1 cellular context compared by ENCODE assay signal in the genomic region with DNA sequence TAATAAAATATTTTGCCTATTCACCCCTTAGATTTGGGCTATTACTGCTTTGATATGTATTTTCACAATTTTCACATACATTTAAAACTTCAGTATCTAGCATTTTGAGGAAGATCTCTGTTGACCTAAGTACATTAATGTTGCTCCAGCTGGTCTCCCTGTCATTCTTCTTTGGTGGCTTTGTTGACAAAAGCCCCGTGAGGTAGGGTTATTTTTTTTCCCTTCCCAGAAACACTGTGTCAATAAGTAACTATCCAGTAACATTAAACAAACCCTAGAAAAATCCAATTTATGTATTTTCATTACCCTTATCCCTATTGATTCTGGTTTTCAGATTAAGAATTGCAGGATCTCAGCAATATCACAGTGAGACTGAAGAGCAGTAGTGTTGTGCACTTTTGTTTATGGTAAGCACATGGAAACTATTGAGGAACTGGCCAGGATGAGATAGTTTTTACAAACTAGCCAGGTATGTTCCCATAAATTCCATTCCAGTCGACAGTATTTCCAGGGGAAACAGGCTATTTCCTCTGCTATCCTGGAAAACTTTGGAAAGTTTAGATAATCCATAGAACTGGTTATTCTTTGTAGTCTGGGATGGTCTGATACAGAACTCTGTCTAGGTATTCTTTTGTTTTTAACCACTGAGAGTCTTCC.
TF ChIP-seq lines count a peak whose summit lies in the region.

No MANE protein-coding gene starts in this region.

TF ChIP-seq in HepG2, 621 proteins besides CTCF, POLR2A, EP300 and RAD21 (continued from another document and continues in another):
- TF ChIP-seq, protein P1, sequence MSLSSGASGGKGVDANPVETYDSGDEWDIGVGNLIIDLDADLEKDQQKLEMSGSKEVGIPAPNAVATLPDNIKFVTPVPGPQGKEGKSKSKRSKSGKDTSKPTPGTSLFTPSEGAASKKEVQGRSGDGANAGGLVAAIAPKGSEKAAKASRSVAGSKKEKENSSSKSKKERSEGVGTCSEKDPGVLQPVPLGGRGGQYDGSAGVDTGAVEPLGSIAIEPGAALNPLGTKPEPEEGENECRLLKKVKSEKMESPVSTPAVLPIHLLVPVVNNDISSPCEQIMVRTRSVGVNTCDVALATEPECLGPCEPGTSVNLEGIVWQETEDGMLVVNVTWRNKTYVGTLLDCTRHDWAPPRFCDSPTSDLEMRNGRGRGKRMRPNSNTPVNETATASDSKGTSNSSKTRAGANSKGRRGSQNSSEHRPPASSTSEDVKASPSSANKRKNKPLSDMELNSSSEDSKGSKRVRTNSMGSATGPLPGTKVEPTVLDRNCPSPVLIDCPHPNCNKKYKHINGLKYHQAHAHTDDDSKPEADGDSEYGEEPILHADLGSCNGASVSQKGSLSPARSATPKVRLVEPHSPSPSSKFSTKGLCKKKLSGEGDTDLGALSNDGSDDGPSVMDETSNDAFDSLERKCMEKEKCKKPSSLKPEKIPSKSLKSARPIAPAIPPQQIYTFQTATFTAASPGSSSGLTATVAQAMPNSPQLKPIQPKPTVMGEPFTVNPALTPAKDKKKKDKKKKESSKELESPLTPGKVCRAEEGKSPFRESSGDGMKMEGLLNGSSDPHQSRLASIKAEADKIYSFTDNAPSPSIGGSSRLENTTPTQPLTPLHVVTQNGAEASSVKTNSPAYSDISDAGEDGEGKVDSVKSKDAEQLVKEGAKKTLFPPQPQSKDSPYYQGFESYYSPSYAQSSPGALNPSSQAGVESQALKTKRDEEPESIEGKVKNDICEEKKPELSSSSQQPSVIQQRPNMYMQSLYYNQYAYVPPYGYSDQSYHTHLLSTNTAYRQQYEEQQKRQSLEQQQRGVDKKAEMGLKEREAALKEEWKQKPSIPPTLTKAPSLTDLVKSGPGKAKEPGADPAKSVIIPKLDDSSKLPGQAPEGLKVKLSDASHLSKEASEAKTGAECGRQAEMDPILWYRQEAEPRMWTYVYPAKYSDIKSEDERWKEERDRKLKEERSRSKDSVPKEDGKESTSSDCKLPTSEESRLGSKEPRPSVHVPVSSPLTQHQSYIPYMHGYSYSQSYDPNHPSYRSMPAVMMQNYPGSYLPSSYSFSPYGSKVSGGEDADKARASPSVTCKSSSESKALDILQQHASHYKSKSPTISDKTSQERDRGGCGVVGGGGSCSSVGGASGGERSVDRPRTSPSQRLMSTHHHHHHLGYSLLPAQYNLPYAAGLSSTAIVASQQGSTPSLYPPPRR (CRISPR knock-in tag; IDR thresholded peaks at IDR 0.05; ENCODE audit: borderline replicate concordance), result peak; percentile 50; the same call in 1 of the 2 replicates
- TF ChIP-seq ERF (CRISPR knock-in tag; IDR thresholded peaks at IDR 0.05) (peak; percentile 39; the same call in 1 of the 2 replicates), FOXA3 (CRISPR knock-in tag; IDR thresholded peaks at IDR 0.05) (peak; percentile 97), GATAD2A (CRISPR knock-in tag; IDR thresholded peaks at IDR 0.05) (peak; percentile 81), TCF7 (IDR thresholded peaks at IDR 0.05; ENCODE audit: low read depth) (peak; percentile 40; the same call in 1 of the 2 replicates), CREM (IDR thresholded peaks at IDR 0.05) (peak; percentile 19; the same call in 1 of the 2 replicates), CREM (CRISPR knock-in tag; IDR thresholded peaks at IDR 0.05) (no peak), SOX6 (IDR thresholded peaks at IDR 0.05) (no peak), SOX6 (CRISPR knock-in tag; IDR thresholded peaks at IDR 0.05) (peak; percentile 23; the same call in 1 of the 2 replicates), RARA (CRISPR knock-in tag; IDR thresholded peaks at IDR 0.05) (peak; percentile 82), SAP130 (CRISPR knock-in tag; IDR thresholded peaks at IDR 0.05; ENCODE audit: low read depth) (peak; percentile 69; the same call in 1 of the 2 replicates), STAG1 (CRISPR knock-in tag; IDR thresholded peaks at IDR 0.05) (0 out of 2 replicates have a peak, but pooled peaks have one; percentile 1), BCL6 (CRISPR knock-in tag; IDR thresholded peaks at IDR 0.05) (peak; percentile 100), MXI1 (IDR thresholded peaks at IDR 0.05; ENCODE audit: borderline replicate concordance, low read depth, low read length) (no peak), REL (CRISPR knock-in tag; conservative IDR thresholded peaks at IDR 0.05) (no peak), ADNP (CRISPR knock-in tag; IDR thresholded peaks at IDR 0.05) (no peak), ZNF703 (CRISPR knock-in tag; IDR thresholded peaks at IDR 0.05; ENCODE audit: borderline replicate concordance) (no peak), SOX13 (IDR thresholded peaks at IDR 0.05) (no peak), SOX13 (CRISPR knock-in tag; conservative IDR thresholded peaks at IDR 0.05 in 1 of 2, IDR thresholded peaks at IDR 0.05 in 1 of 2) (peak in 1 of 2 experiments; percentile 77; a peak in 1 of 4 replicates), ZKSCAN8 (CRISPR knock-in tag; IDR thresholded peaks at IDR 0.05; ENCODE audit: borderline replicate concordance) (peak; percentile 97), MAZ (IDR thresholded peaks at IDR 0.05; ENCODE audit: borderline replicate concordance, low read depth, low read length) (no peak), MAZ (CRISPR knock-in tag; IDR thresholded peaks at IDR 0.05; ENCODE audit: low read depth) (no peak), ZNF331 (CRISPR knock-in tag; IDR thresholded peaks at IDR 0.05) (0 out of 2 replicates have a peak, but pooled peaks have one; percentile 44), TEAD3 (CRISPR knock-in tag; optimal IDR thresholded peaks at IDR 0.05; ENCODE audit: borderline replicate concordance) (peak; percentile 29), NFIC (IDR thresholded peaks at IDR 0.05; ENCODE audit: low read length) (peak; percentile 45; the same call in 1 of the 2 replicates), HMG20B (CRISPR knock-in tag; conservative IDR thresholded peaks at IDR 0.05) (no peak), ISL2 (CRISPR knock-in tag; IDR thresholded peaks at IDR 0.05) (peak; percentile 64; the same call in 1 of the 2 replicates), FOXK1 (CRISPR knock-in tag; IDR thresholded peaks at IDR 0.05; ENCODE audit: borderline replicate concordance, low read depth) (peak; percentile 83), RXRB (CRISPR knock-in tag; IDR thresholded peaks at IDR 0.05; ENCODE audit: borderline replicate concordance) (peak; percentile 70), AKAP8 (CRISPR knock-in tag; IDR thresholded peaks at IDR 0.05) (no peak), ZNF235 (CRISPR knock-in tag; IDR thresholded peaks at IDR 0.05; ENCODE audit: borderline replicate concordance) (no peak)
- TF ChIP-seq, protein P2, sequence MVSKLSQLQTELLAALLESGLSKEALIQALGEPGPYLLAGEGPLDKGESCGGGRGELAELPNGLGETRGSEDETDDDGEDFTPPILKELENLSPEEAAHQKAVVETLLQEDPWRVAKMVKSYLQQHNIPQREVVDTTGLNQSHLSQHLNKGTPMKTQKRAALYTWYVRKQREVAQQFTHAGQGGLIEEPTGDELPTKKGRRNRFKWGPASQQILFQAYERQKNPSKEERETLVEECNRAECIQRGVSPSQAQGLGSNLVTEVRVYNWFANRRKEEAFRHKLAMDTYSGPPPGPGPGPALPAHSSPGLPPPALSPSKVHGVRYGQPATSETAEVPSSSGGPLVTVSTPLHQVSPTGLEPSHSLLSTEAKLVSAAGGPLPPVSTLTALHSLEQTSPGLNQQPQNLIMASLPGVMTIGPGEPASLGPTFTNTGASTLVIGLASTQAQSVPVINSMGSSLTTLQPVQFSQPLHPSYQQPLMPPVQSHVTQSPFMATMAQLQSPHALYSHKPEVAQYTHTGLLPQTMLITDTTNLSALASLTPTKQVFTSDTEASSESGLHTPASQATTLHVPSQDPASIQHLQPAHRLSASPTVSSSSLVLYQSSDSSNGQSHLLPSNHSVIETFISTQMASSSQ (IDR thresholded peaks at IDR 0.05; ENCODE audit: low read depth), result no peak
- TF ChIP-seq, protein P2 (CRISPR knock-in tag; IDR thresholded peaks at IDR 0.05; ENCODE audit: borderline replicate concordance), result peak; percentile 39; the same call in 1 of the 2 replicates
- TF ChIP-seq, protein P3, sequence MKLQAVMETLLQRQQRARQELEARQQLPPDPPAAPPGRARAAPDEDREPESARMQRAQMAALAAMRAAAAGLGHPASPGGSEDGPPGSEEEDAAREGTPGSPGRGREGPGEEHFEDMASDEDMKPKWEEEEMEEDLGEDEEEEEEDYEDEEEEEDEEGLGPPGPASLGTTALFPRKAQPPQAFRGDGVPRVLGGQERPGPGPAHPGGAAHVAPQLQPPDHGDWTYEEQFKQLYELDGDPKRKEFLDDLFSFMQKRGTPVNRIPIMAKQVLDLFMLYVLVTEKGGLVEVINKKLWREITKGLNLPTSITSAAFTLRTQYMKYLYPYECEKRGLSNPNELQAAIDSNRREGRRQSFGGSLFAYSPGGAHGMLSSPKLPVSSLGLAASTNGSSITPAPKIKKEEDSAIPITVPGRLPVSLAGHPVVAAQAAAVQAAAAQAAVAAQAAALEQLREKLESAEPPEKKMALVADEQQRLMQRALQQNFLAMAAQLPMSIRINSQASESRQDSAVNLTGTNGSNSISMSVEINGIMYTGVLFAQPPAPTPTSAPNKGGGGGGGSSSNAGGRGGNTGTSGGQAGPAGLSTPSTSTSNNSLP (IDR thresholded peaks at IDR 0.05; ENCODE audit: low read depth, low read length), result peak; percentile 51; the same call in 1 of the 2 replicates
- TF ChIP-seq, protein P4, sequence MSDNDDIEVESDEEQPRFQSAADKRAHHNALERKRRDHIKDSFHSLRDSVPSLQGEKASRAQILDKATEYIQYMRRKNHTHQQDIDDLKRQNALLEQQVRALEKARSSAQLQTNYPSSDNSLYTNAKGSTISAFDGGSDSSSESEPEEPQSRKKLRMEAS (IDR thresholded peaks at IDR 0.05), result no peak
- TF ChIP-seq, protein P5, sequence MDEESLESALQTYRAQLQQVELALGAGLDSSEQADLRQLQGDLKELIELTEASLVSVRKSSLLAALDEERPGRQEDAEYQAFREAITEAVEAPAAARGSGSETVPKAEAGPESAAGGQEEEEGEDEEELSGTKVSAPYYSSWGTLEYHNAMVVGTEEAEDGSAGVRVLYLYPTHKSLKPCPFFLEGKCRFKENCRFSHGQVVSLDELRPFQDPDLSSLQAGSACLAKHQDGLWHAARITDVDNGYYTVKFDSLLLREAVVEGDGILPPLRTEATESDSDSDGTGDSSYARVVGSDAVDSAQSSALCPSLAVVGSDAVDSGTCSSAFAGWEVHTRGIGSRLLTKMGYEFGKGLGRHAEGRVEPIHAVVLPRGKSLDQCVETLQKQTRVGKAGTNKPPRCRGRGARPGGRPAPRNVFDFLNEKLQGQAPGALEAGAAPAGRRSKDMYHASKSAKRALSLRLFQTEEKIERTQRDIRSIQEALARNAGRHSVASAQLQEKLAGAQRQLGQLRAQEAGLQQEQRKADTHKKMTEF (CRISPR knock-in tag; IDR thresholded peaks at IDR 0.05), result 0 out of 2 replicates have a peak, but pooled peaks have one; percentile 53
- TF ChIP-seq, protein P6, sequence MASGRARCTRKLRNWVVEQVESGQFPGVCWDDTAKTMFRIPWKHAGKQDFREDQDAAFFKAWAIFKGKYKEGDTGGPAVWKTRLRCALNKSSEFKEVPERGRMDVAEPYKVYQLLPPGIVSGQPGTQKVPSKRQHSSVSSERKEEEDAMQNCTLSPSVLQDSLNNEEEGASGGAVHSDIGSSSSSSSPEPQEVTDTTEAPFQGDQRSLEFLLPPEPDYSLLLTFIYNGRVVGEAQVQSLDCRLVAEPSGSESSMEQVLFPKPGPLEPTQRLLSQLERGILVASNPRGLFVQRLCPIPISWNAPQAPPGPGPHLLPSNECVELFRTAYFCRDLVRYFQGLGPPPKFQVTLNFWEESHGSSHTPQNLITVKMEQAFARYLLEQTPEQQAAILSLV (CRISPR knock-in tag; IDR thresholded peaks at IDR 0.05; ENCODE audit: borderline replicate concordance), result no peak
- TF ChIP-seq, protein P7, sequence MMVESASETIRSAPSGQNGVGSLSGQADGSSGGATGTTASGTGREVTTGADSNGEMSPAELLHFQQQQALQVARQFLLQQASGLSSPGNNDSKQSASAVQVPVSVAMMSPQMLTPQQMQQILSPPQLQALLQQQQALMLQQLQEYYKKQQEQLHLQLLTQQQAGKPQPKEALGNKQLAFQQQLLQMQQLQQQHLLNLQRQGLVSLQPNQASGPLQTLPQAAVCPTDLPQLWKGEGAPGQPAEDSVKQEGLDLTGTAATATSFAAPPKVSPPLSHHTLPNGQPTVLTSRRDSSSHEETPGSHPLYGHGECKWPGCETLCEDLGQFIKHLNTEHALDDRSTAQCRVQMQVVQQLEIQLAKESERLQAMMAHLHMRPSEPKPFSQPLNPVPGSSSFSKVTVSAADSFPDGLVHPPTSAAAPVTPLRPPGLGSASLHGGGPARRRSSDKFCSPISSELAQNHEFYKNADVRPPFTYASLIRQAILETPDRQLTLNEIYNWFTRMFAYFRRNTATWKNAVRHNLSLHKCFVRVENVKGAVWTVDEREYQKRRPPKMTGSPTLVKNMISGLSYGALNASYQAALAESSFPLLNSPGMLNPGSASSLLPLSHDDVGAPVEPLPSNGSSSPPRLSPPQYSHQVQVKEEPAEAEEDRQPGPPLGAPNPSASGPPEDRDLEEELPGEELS (CRISPR knock-in tag; IDR thresholded peaks at IDR 0.05), result peak; percentile 62; the same call in 1 of the 2 replicates
